ENCODE assay signal across 8 cellular contexts in genomic region chr15:89356634-89357298, GRCh38. TPM values are rescaled to one million over a fixed set of nuclear protein-coding genes. Genes with fewer than 3 reads are reported as not detected.
DNase-seq lines count a peak whose midpoint lies in the region; ATAC-seq and TF ChIP-seq lines count a peak whose summit lies in the region.

No MANE protein-coding gene starts in this region.

- H3K4me3 ChIP-seq in HEK293 (ENCODE audit: low read depth, low read length) = no peak overlapping the region
- no peak overlapping the region for H3K4me3 ChIP-seq in hepatocyte

- no peak overlapping the region for H3K27ac Mint-ChIP-seq in activated T-helper 1 cell treated with anti-CD3 and anti-CD28 coated beads, Interleukin-12 subunit alpha, Interleukin-12 subunit beta, Interleukin-2, Interleukin-4 antibody, amounts not matched to agents 30 ng/mL and 10 ng/mL and 1 ng/mL, durations not matched to agents 14 hours and 24 hours and 36 hours
- peak overlapping the region in 1 of 2 donors; percentile 56 for H3K27ac Mint-ChIP-seq in T-cell

- 36% methylated on average over 13 of the region's 13 CpGs for WGBS in hepatocyte (ENCODE audit: low lambda C conversion rate, missing lambda C conversion rate)

- POLR2A ChIA-PET in HEK293 (lab: Yijun Ruan, JAX) (interaction anchor here (1.4 kb wide), 1 partner anchor 22 kb away, joined by 3 read pairs; the partner anchor contains the start of gene POLG), RWPE1 (lab: Yijun Ruan, JAX; ENCODE audit: low non-redundant PET) (no interaction called here), T-cell (lab: Charles Lee) (no interaction called here)

- H3K27ac ChIP-seq in HEK293 (ENCODE audit: extremely low read depth, low read depth, low read length) = no peak overlapping the region
- H3K27ac ChIP-seq in RWPE1 = no peak overlapping the region
- H3K27ac ChIP-seq in hepatocyte = no peak overlapping the region

- H3K9me2 ChIP-seq in hepatocyte (replicated peaks; ENCODE audit: insufficient read depth) = no peaks in the 10 kb centered on the region

- H3K36me3 Mint-ChIP-seq in activated T-helper 1 cell treated with anti-CD3 and anti-CD28 coated beads, Interleukin-12 subunit alpha, Interleukin-12 subunit beta, Interleukin-2, Interleukin-4 antibody, amounts not matched to agents 30 ng/mL and 10 ng/mL and 1 ng/mL, durations not matched to agents 14 hours and 24 hours and 36 hours (ENCODE audit: low read depth) = no peaks in the 10 kb centered on the region
- no peaks in the 10 kb centered on the region for H3K36me3 Mint-ChIP-seq in T-cell

- H3K4me1 Mint-ChIP-seq in activated T-helper 1 cell treated with anti-CD3 and anti-CD28 coated beads, Interleukin-12 subunit alpha, Interleukin-12 subunit beta, Interleukin-2, Interleukin-4 antibody, amounts not matched to agents 30 ng/mL and 10 ng/mL and 1 ng/mL, durations not matched to agents 14 hours and 24 hours and 36 hours (ENCODE audit: low read depth) = peaks cover 10% of the 10 kb centered on the region
- peaks cover 9 to 18% (median 13%) of the 10 kb centered on the region in 3 donors for H3K4me1 Mint-ChIP-seq in T-cell

- intact Hi-C loops in activated T-helper 1 cell treated with anti-CD3 and anti-CD28 coated beads, Interleukin-12 subunit alpha, Interleukin-12 subunit beta, Interleukin-2, Interleukin-4 antibody, amounts not matched to agents 30 ng/mL and 10 ng/mL and 1 ng/mL, durations not matched to agents 14 hours and 24 hours and 36 hours (cut with micrococcal nuclease) = no loop called here

- no peaks in the 10 kb centered on the region for H3K9me3 ChIP-seq in HEK293 (ENCODE audit: control insufficient read depth, insufficient read depth, low read depth, low read length)
- H3K9me3 ChIP-seq in hepatocyte (ENCODE audit: low read depth) = no peaks in the 10 kb centered on the region

- H3K79me2 ChIP-seq in hepatocyte = no peaks in the 10 kb centered on the region

- H3K9me3 Mint-ChIP-seq in activated T-helper 1 cell treated with anti-CD3 and anti-CD28 coated beads, Interleukin-12 subunit alpha, Interleukin-12 subunit beta, Interleukin-2, Interleukin-4 antibody, amounts not matched to agents 30 ng/mL and 10 ng/mL and 1 ng/mL, durations not matched to agents 14 hours and 24 hours and 36 hours = no peaks in the 10 kb centered on the region
- no peaks in the 10 kb centered on the region for H3K9me3 Mint-ChIP-seq in T-cell

- no peak for ATAC-seq in T-cell (replicated peaks in 1 of 4)
- ATAC-seq in GM19395 (IDR thresholded peaks at IDR 0.05; ENCODE audit: unreplicated experiment) = no peak
- ATAC-seq in GM18870 (IDR thresholded peaks at IDR 0.05; ENCODE audit: unreplicated experiment) = no peak

- CTCF ChIA-PET in HEK293 (lab: Yijun Ruan, JAX) = interaction anchor here (0.6 to 11.1 kb wide), 31 partner anchors 8 to 447 kb away, joined by 3 to 614 read pairs (median 25); partner anchors contain the start of gene TICRR
- CTCF ChIA-PET in RWPE1 (lab: Yijun Ruan, JAX) = interaction anchor here (0.7 to 4.2 kb wide), 14 partner anchors 11 to 410 kb away, joined by 3 to 84 read pairs (median 4); no protein-coding TSS in a partner anchor
- CTCF ChIA-PET in T-cell (lab: Charles Lee) = interaction anchor here (0.6 to 0.9 kb wide), 3 partner anchors 25 to 557 kb away, joined by 3 to 4 read pairs (median 3); no protein-coding TSS in a partner anchor

- H2AFZ ChIP-seq in hepatocyte = no peak overlapping the region

- no peaks in the 10 kb centered on the region for H4K20me1 ChIP-seq in hepatocyte (ENCODE audit: insufficient read depth, poor library complexity, severe bottlenecking)

- TF ChIP-seq CTCF in HEK293 (tag by site-specific recombination; IDR thresholded peaks at IDR 0.05) (peak; percentile 40; the same call in 1 of the 2 replicates), RWPE1 (conservative IDR thresholded peaks at IDR 0.05; ENCODE audit: low read depth) (peak; percentile 79), hepatocyte (IDR thresholded peaks at IDR 0.05; ENCODE audit: poor library complexity) (peak; percentile 43)

- peak; percentile 37 for DNase-seq in CD1c-positive myeloid dendritic cell (ENCODE audit: extremely low spot score)
- no peak for DNase-seq in RWPE1 (ENCODE audit: low spot score)
- no peak for DNase-seq in hepatocyte (ENCODE audit: low spot score)
- no peak for DNase-seq in activated T-helper 1 cell treated with anti-CD3 and anti-CD28 coated beads, Interleukin-12 subunit alpha, Interleukin-12 subunit beta, Interleukin-2, Interleukin-4 antibody, amounts not matched to agents 30 ng/mL and 10 ng/mL and 1 ng/mL, durations not matched to agents 14 hours and 24 hours and 36 hours (ENCODE audit: low spot score)
- no peak for DNase-seq in T-cell

- no peak overlapping the region for H3K4me3 Mint-ChIP-seq in activated T-helper 1 cell treated with anti-CD3 and anti-CD28 coated beads, Interleukin-12 subunit alpha, Interleukin-12 subunit beta, Interleukin-2, Interleukin-4 antibody, amounts not matched to agents 30 ng/mL and 10 ng/mL and 1 ng/mL, durations not matched to agents 14 hours and 24 hours and 36 hours
- H3K4me3 Mint-ChIP-seq in T-cell = no peak overlapping the region

- H3K36me3 ChIP-seq in HEK293 (ENCODE audit: control insufficient read depth in 2 of 2, insufficient read depth in 1 of 2, low read length in 2 of 2) (no peaks in the 10 kb centered on the region), hepatocyte (replicated peaks; ENCODE audit: insufficient read depth, low read depth) (no peaks in the 10 kb centered on the region)

- H3K4me2 ChIP-seq in hepatocyte = no peak overlapping the region

- peaks cover 81% of the 10 kb centered on the region for H3K27me3 ChIP-seq in hepatocyte

- peaks cover 56% of the 10 kb centered on the region for H3K27me3 Mint-ChIP-seq in activated T-helper 1 cell treated with anti-CD3 and anti-CD28 coated beads, Interleukin-12 subunit alpha, Interleukin-12 subunit beta, Interleukin-2, Interleukin-4 antibody, amounts not matched to agents 30 ng/mL and 10 ng/mL and 1 ng/mL, durations not matched to agents 14 hours and 24 hours and 36 hours (ENCODE audit: insufficient read depth)
- H3K27me3 Mint-ChIP-seq in T-cell = peaks cover 66 to 78% of the 10 kb centered on the region in 2 donors

- H3K4me1 ChIP-seq in HEK293 (ENCODE audit: control insufficient read depth, insufficient read depth, low read length) (peaks cover 2% of the 10 kb centered on the region; the same call in 1 of the 2 replicates), hepatocyte (ENCODE audit: insufficient read depth) (peaks cover 4% of the 10 kb centered on the region)

TF ChIP-seq in HEK293, 187 proteins besides CTCF, POLR2A, EP300 and RAD21 (continues in another document):
- TF ChIP-seq ZNF140 (tag by site-specific recombination; IDR thresholded peaks at IDR 0.05) (no peak), HOXD13 (CRISPR knock-in tag; IDR thresholded peaks at IDR 0.05; ENCODE audit: borderline replicate concordance) (no peak)
- TF ChIP-seq, protein P1, sequence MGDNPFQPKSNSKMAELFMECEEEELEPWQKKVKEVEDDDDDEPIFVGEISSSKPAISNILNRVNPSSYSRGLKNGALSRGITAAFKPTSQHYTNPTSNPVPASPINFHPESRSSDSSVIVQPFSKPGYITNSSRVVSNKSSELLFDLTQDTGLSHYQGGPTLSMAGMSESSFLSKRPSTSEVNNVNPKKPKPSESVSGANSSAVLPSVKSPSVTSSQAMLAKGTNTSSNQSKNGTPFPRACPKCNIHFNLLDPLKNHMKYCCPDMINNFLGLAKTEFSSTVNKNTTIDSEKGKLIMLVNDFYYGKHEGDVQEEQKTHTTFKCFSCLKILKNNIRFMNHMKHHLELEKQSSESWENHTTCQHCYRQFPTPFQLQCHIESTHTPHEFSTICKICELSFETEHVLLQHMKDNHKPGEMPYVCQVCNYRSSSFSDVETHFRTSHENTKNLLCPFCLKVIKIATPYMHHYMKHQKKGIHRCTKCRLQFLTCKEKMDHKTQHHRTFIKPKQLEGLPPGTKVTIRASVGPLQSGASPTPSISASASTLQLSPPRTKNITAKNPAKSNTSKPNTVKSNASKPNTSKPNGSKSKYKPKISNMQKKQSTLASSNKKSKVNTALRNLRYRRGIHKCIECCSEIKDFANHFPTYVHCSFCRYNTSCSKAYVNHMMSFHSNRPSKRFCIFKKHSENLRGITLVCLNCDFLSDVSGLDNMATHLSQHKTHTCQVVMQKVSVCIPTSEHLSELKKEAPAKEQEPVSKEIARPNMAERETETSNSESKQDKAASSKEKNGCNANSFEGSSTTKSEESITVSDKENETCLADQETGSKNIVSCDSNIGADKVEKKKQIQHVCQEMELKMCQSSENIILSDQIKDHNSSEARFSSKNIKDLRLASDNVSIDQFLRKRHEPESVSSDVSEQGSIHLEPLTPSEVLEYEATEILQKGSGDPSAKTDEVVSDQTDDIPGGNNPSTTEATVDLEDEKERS (tag by site-specific recombination; IDR thresholded peaks at IDR 0.05) = no peak

RNA-seq across cellular contexts. Expression of gene POLG, which starts 22.1 kb away (rescaled TPM):
- total RNA-seq in hepatocyte (28.0 and 54.0 TPM in 2 replicates), T-cell (100 to 1,000 TPM; 136 to 171 (median 165) TPM)
- polyA plus RNA-seq in hepatocyte = 34.0 and 44.1 TPM in 2 replicates
- 116 and 134 TPM in 2 replicates for total RNA-seq in activated T-helper 1 cell treated with anti-CD3 and anti-CD28 coated beads, Interleukin-12 subunit alpha, Interleukin-12 subunit beta, Interleukin-2, Interleukin-4 antibody, amounts not matched to agents 30 ng/mL and 10 ng/mL and 1 ng/mL, durations not matched to agents 14 hours and 24 hours and 36 hours
